Comparison of ENCODE assay signal across 1 cellular context in genomic region chr14:54673193-54674121, GRCh38.
TF ChIP-seq lines count a peak whose summit lies in the region.

No MANE protein-coding gene starts in this region.

TF ChIP-seq in K562, 482 proteins besides CTCF, POLR2A, EP300 and RAD21 (continued from another document):
- TF ChIP-seq REST (CRISPR knock-in tag; IDR thresholded peaks at IDR 0.05; ENCODE audit: low read depth) (no peak), ATF3 (IDR thresholded peaks at IDR 0.05) (peak; percentile 48; the same call in 1 of the 2 replicates), ATF3 (CRISPR knock-in tag; conservative IDR thresholded peaks at IDR 0.05) (no peak), ZNF239 (CRISPR knock-in tag; IDR thresholded peaks at IDR 0.05) (no peak), ZC3H8 (IDR thresholded peaks at IDR 0.05) (no peak), FOXA3 (CRISPR knock-in tag; conservative IDR thresholded peaks at IDR 0.05 in 1 of 2, IDR thresholded peaks at IDR 0.05 in 1 of 2) (peak; percentile 40 to 88; a peak in 1 of 4 replicates), RFX7 (CRISPR knock-in tag; IDR thresholded peaks at IDR 0.05) (no peak), PHB (CRISPR knock-in tag; IDR thresholded peaks at IDR 0.05) (no peak), THAP7 (CRISPR knock-in tag; IDR thresholded peaks at IDR 0.05) (no peak), ZNF589 (CRISPR knock-in tag; IDR thresholded peaks at IDR 0.05; ENCODE audit: low read depth) (no peak), ZNF174 (CRISPR knock-in tag; IDR thresholded peaks at IDR 0.05) (no peak), ARHGAP35 (IDR thresholded peaks at IDR 0.05; ENCODE audit: partially characterized antibody) (no peak), ARNT (IDR thresholded peaks at IDR 0.05) (no peak), JUND (IDR thresholded peaks at IDR 0.05; ENCODE audit: borderline replicate concordance, low read depth, low read length) (peak; percentile 27; the same call in 1 of the 2 replicates), JUND (tag; IDR thresholded peaks at IDR 0.05; ENCODE audit: borderline replicate concordance, low read depth, low read length) (0 out of 3 replicates have a peak, but pooled peaks have one; percentile 31), SFPQ (IDR thresholded peaks at IDR 0.05; ENCODE audit: low read depth, low read length) (no peak), MEF2D (tag; conservative IDR thresholded peaks at IDR 0.05; ENCODE audit: low read depth) (no peak)
